In genomic region chr14:99480856-99481744, GRCh38 we compare ENCODE assay signal across 8 cellular contexts. TPM values are rescaled to one million over a fixed set of nuclear protein-coding genes. Genes with fewer than 3 reads are reported as not detected.
DNase-seq lines count a peak whose midpoint lies in the region; ATAC-seq and TF ChIP-seq lines count a peak whose summit lies in the region.

TSS of gene CCNK (plus strand) at chr14:99481409. CDS start at chr14:99492678, 11,269 bp downstream.
TSS of gene SETD3 (minus strand) at chr14:99480859. CDS start at chr14:99465805, 15,054 bp downstream.

- H3K27me3 ChIP-seq in foreskin keratinocyte (no peaks in the 10 kb centered on the region), neural progenitor cell (no peaks in the 10 kb centered on the region)

- POLR2A ChIA-PET in HEK293T (lab: Yijun Ruan, JAX), result interaction anchor here (0.5 to 1.7 kb wide), 18 partner anchors 9 to 336 kb away, joined by 3 to 11 read pairs (median 4); no protein-coding TSS in a partner anchor

- peaks cover 88% of the 10 kb centered on the region for H3K79me2 ChIP-seq in neural progenitor cell (ENCODE audit: low read depth)

- no peaks in the 10 kb centered on the region for H3K36me3 Mint-ChIP-seq in neural progenitor cell

- peaks cover 24% of the 10 kb centered on the region for H3F3A ChIP-seq in neural progenitor cell (ENCODE audit: low read depth)

- H4K20me1 ChIP-seq in neural progenitor cell (ENCODE audit: low read depth), result peaks cover 81% of the 10 kb centered on the region

- H3K27me3 Mint-ChIP-seq in neural progenitor cell (ENCODE audit: insufficient read depth, low read depth), result no peaks in the 10 kb centered on the region

- peak within 1 kb of the TSS; percentile 38 for H2AFZ ChIP-seq in neural progenitor cell (replicated peaks)

- H3K9me3 ChIP-seq in neural progenitor cell (ENCODE audit: low read depth), result no peaks in the 10 kb centered on the region

- H3K36me3 ChIP-seq in neural progenitor cell, result no peaks in the 10 kb centered on the region

- in situ Hi-C loops in SK-MEL-5 (cut with HindIII; ENCODE audit: low pct_unique_long_range_greater_than_20kb, low sequenced_read_pairs), result no loop called here

- CTCF ChIA-PET in HEK293T (lab: Yijun Ruan, JAX), result interaction anchor here (0.6 kb wide), 1 partner anchor 393 kb away, joined by 3 read pairs; no protein-coding TSS in a partner anchor

- peak within 1 kb of the TSS; percentile 98 for H3K4me3 Mint-ChIP-seq in neural progenitor cell

- H3K4me1 ChIP-seq in foreskin keratinocyte (peaks cover 18% of the 10 kb centered on the region), neural progenitor cell (peaks cover 16% of the 10 kb centered on the region)

- peak within 1 kb of the TSS; percentile 95 for H3K27ac Mint-ChIP-seq in neural progenitor cell

- peak within 1 kb of the TSS; percentile 94 for H3K4me2 ChIP-seq in neural progenitor cell

- H3K9ac ChIP-seq in neural progenitor cell, result peak within 1 kb of the TSS; percentile 86

- DNase-seq in GF-D8 (lab: John Stamatoyannopoulos, UW), result peak; percentile 94
- DNase-seq in HEK293T (ENCODE audit: extremely low spot score), result peak; percentile 97
- DNase-seq in MV-4-11 (lab: John Stamatoyannopoulos, UW), result peak; percentile 100
- DNase-seq in SK-MEL-5 (ENCODE audit: low read depth, low spot score), result peak; percentile 100
- peak; percentile 100 for DNase-seq in activated naive CD4-positive, alpha-beta T cell treated with Interleukin-2 at 50 U/mL for 16 hours
- peak; percentile 99 to 100 for DNase-seq in foreskin keratinocyte
- peak; percentile 99 for DNase-seq in neural progenitor cell (ENCODE audit: low spot score)
- peak; percentile 99 for DNase-seq in stromal cell of bone marrow (ENCODE audit: low read depth)

- peaks cover 27% of the 10 kb centered on the region for H3K4me1 Mint-ChIP-seq in neural progenitor cell

- H3K9me3 Mint-ChIP-seq in neural progenitor cell, result no peaks in the 10 kb centered on the region

- no peak for TF ChIP-seq CTCF in foreskin keratinocyte (conservative IDR thresholded peaks at IDR 0.05)
- TF ChIP-seq CTCF in neural progenitor cell (IDR thresholded peaks at IDR 0.05), result no peak

- H3K27ac ChIP-seq in foreskin keratinocyte (peak within 1 kb of the TSS; percentile 85), neural progenitor cell (peak within 1 kb of the TSS; percentile 97)

- peak; percentile 91 for ATAC-seq in foreskin keratinocyte

- peak within 1 kb of the TSS; percentile 96 for H3K4me3 ChIP-seq in neural progenitor cell

TF ChIP-seq in HEK293T, 16 proteins besides CTCF, POLR2A, EP300 and RAD21:
- TF ChIP-seq PKNOX1 (IDR thresholded peaks at IDR 0.05) (peak; percentile 94), FOXM1 (IDR thresholded peaks at IDR 0.05; ENCODE audit: borderline replicate concordance) (no peak), FOXA1 (IDR thresholded peaks at IDR 0.05) (no peak)

RNA-seq across cellular contexts. Expression of gene CCNK, which starts in this region (rescaled TPM):
- total RNA-seq in SK-MEL-5 (2014; rRNA removed; shearing (Covaris generic)), result 21.7 and 22.0 TPM in 2 replicates
- polyA plus RNA-seq in SK-MEL-5 (2015; cell fraction: cytosol; rRNA removed), result 43.4 and 53.9 TPM in 2 replicates
- polyA plus RNA-seq in SK-MEL-5 (2015; cell fraction: nucleus; rRNA removed), result 24.0 and 30.5 TPM in 2 replicates
- total RNA-seq in foreskin keratinocyte (41.3 and 47.5 TPM in 2 replicates), neural progenitor cell (ENCODE audit: low replicate concordance) (18.1 and 19.0 TPM in 2 replicates)
- polyA plus RNA-seq in foreskin keratinocyte, result 24.8 and 27.6 TPM in 2 replicates

RNA-seq across cellular contexts. Expression of gene SETD3, which starts in this region (rescaled TPM):
- total RNA-seq in SK-MEL-5 (2014; rRNA removed; shearing (Covaris generic)), result 47.8 and 48.4 TPM in 2 replicates
- polyA plus RNA-seq in SK-MEL-5 (2015; cell fraction: cytosol; rRNA removed), result 34.7 and 46.6 TPM in 2 replicates
- polyA plus RNA-seq in SK-MEL-5 (2015; cell fraction: nucleus; rRNA removed), result 22.4 and 27.3 TPM in 2 replicates
- total RNA-seq in foreskin keratinocyte (54.1 and 58.8 TPM in 2 replicates), neural progenitor cell (ENCODE audit: low replicate concordance) (54.7 and 68.0 TPM in 2 replicates)
- polyA plus RNA-seq in foreskin keratinocyte, result 24.3 and 30.3 TPM in 2 replicates

Comparison
In these comparisons a context has a peak if more than half of its experiments do, and no peak if none do; other contexts are left out.
1. Peak in every context shown above with its lines: DNase-seq, ATAC-seq, H3K4me3 ChIP-seq and H3K27ac ChIP-seq.